ENCODE assay signal across 21 cellular contexts in the genomic region with DNA sequence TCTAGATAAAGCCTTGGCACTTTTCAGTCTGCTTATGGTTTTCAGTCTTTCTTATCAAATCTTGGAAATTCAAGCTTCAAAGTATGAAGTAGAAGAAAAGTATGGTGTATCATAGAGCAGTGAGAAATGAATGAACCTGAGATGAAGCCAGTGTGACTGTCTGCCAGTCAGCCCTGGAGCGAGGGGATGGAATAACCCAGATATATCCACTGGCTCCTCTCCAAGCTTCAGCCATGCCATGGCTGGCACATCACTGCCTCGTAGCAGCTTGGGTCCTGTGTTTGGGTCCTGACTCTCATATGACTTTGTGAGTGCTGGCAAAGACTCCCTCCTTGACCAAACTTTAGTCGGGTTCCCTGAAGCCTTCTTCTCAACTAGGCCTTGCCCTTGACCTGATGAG.
DNase-seq lines count a peak whose midpoint lies in the region; ATAC-seq, FAIRE-seq and TF ChIP-seq lines count a peak whose summit lies in the region.
"Had no signal": no experiment of that assay in that cellular context is flagged by ENCODE, and none has a peak within 500 bp of the region (broad histone marks: within the 10 kb centered on the region; RNA-seq: fewer than 3 reads in every experiment).

No MANE protein-coding gene starts in this region.

- H3K27ac ChIP-seq in BLaER1 treated with 17β-estradiol and CSF1 and Interleukin-3, amounts not matched to agents 10 nM and 100 nM, result no peak overlapping the region
- H3K27ac ChIP-seq in K562 (ENCODE audit: extremely low read depth, low read depth, low read length) (no peak overlapping the region; the same call in 2 of the 3 replicates), aorta (ENCODE audit: low read depth in 1 of 2, low read length in 2 of 2) (no peak overlapping the region)
- H3K27ac ChIP-seq: GM23248, HL-60 had no signal

- intact Hi-C loops in K562 (cut with micrococcal nuclease), result loop anchor here (5.0 to 10.0 kb wide), 2 partner anchors 87 to 590 kb away; no protein-coding TSS in a partner anchor
- intact Hi-C loops in aorta (cut with DNase I), result loop anchor here in 1 of 2 donors (10.0 kb wide), 1 partner anchor 300 kb away; a partner anchor contains a TSS

- no peak for TF ChIP-seq EP300 in K562 (IDR thresholded peaks at IDR 0.05; ENCODE audit: low read length)

- 82% methylated on average over 3 of the region's 3 CpGs for WGBS in K562 (ENCODE audit: insufficient coverage, low coverage, missing lambda C conversion rate)
- 25 to 32% methylated on average over 3 of the region's 3 CpGs for WGBS in aorta, 2 donors

- DNase-seq in K562 (ENCODE audit: extremely low read depth in 1 of 4, low spot score in 3 of 4) (no peak), naive B cell (no peak), aorta (no peak)
- no peak for DNase-seq in activated naive CD4-positive, alpha-beta T cell treated with anti-CD3 and anti-CD28 coated beads, Interleukin-2, amount 50 U/mL, for 72 hours (ENCODE audit: low spot score in 2 of 2)
- no peak for DNase-seq in activated CD4-positive, alpha-beta T cell treated with anti-CD3 and anti-CD28 coated beads for 4 hours
- DNase-seq: Caco-2, DMS153, GM23248, HCEC 1CT, NCI-H1436 treated with DMSO at 0.1 percent for 48 hours, NCI-H2029 treated with DMSO at 0.1 percent for 48 hours, NCI-H2227 treated with DMSO at 0.1 percent for 48 hours, NCI-H524, SHP77 had no signal

- H3K4me2 ChIP-seq in BLaER1 treated with 17β-estradiol and CSF1 and Interleukin-3, amounts not matched to agents 10 nM and 100 nM, result peak overlapping the region in 6 of 11 experiments; percentile 13 to 61 (median 33); a peak in 10 of 22 replicates
- no peak overlapping the region for H3K4me2 ChIP-seq in K562 (ENCODE audit: insufficient read depth, low read length)

- no peak overlapping the region for H3K9ac ChIP-seq in BLaER1 treated with 17β-estradiol and CSF1 and Interleukin-3, amounts not matched to agents 10 nM and 100 nM
- H3K9ac ChIP-seq in K562 (ENCODE audit: insufficient read depth in 1 of 2, low read depth in 2 of 2, low read length in 2 of 2), result no peak overlapping the region
- H3K9ac ChIP-seq: GM23248 had no signal

- in situ Hi-C loops in K562 (cut with MboI), result loop anchor here (5.0 to 10.0 kb wide), 4 partner anchors 157 to 1330 kb away; no protein-coding TSS in a partner anchor

- CTCF ChIA-PET in K562 (lab: Yijun Ruan, JAX; ENCODE audit: low intra/inter-chr PET ratio), result no interaction called here

- no peak overlapping the region for H3K4me3 ChIP-seq in BLaER1 treated with 17β-estradiol and CSF1 and Interleukin-3, amounts not matched to agents 10 nM and 100 nM
- no peak overlapping the region for H3K4me3 ChIP-seq in K562
- H3K4me3 ChIP-seq in aorta (ENCODE audit: low read length in 2 of 2), result no peak overlapping the region
- H3K4me3 ChIP-seq: GM23248, Peyer's patch had no signal

- H3K9me3 Mint-ChIP-seq in IgD-negative memory B cell (no peaks in the 10 kb centered on the region), naive B cell (no peaks in the 10 kb centered on the region)
- no peaks in the 10 kb centered on the region for H3K9me3 Mint-ChIP-seq in activated naive CD4-positive, alpha-beta T cell treated with anti-CD3 and anti-CD28 coated beads, Interleukin-2, amount 50 U/mL, for 72 hours

- no peaks in the 10 kb centered on the region for H3K79me2 ChIP-seq in K562 (ENCODE audit: control insufficient read depth, insufficient read depth, low read length)

- H3K36me3 Mint-ChIP-seq in IgD-negative memory B cell (peaks cover 2% of the 10 kb centered on the region), naive B cell (no peaks in the 10 kb centered on the region)
- no peaks in the 10 kb centered on the region for H3K36me3 Mint-ChIP-seq in activated naive CD4-positive, alpha-beta T cell treated with anti-CD3 and anti-CD28 coated beads, Interleukin-2, amount 50 U/mL, for 72 hours

- no peaks in the 10 kb centered on the region for H3K9me1 ChIP-seq in K562 (ENCODE audit: control insufficient read depth, insufficient read depth, low read length)

- POLR2A ChIA-PET in K562 (lab: Yijun Ruan, JAX), result no interaction called here

- H3K4me1 Mint-ChIP-seq in IgD-negative memory B cell (peaks cover 70 to 85% (median 75%) of the 10 kb centered on the region in 3 donors), naive B cell (peaks cover 70 to 96% (median 70%) of the 10 kb centered on the region in 3 donors)

- H3K27me3 Mint-ChIP-seq in IgD-negative memory B cell (no peaks in the 10 kb centered on the region), naive B cell (no peaks in the 10 kb centered on the region)

- no TSS peak for BruUV-seq in K562 (replicated peaks; lab: Mats Ljungman, UMichigan)

- peak overlapping the region; percentile 84 to 97 (median 96) for H3K27ac Mint-ChIP-seq in IgD-negative memory B cell
- H3K27ac Mint-ChIP-seq in naive B cell, result peak overlapping the region; percentile 88 to 98 (median 96)
- no peak overlapping the region for H3K27ac Mint-ChIP-seq in activated naive CD4-positive, alpha-beta T cell treated with anti-CD3 and anti-CD28 coated beads, Interleukin-2, amount 50 U/mL, for 72 hours

- H3K4me3 Mint-ChIP-seq in IgD-negative memory B cell (peak overlapping the region in 3 of 4 donors; percentile 80 to 91 (median 88)), naive B cell (peak overlapping the region; percentile 18 to 85 (median 72))

- FAIRE-seq in K562 (lab: Jason Lieb, UNC), result no peak
- FAIRE-seq: HTR-8/SVneo had no signal

- TF ChIP-seq CTCF in K562 (IDR thresholded peaks at IDR 0.05 in 2 of 3, conservative IDR thresholded peaks at IDR 0.05 in 1 of 3; ENCODE audit: insufficient read depth in 2 of 3, low read depth in 1 of 3, low read length in 3 of 3), result no peak

- peaks cover 25 to 65% (median 44%) of the 10 kb centered on the region in 10 experiments for H3K4me1 ChIP-seq in BLaER1 treated with 17β-estradiol and CSF1 and Interleukin-3, amounts not matched to agents 10 nM and 100 nM
- H3K4me1 ChIP-seq in K562 (replicated peaks in 1 of 2; ENCODE audit: control insufficient read depth in 2 of 2, insufficient read depth in 2 of 2, low read length in 2 of 2) (peaks cover 8 to 15% of the 10 kb centered on the region in 2 experiments), aorta (ENCODE audit: control insufficient read depth in 1 of 2, insufficient read depth in 2 of 2, low read length in 2 of 2) (no peaks in the 10 kb centered on the region)
- H3K4me1 ChIP-seq: Caco-2 had no signal

- no peaks in the 10 kb centered on the region for H4K20me1 ChIP-seq in BLaER1 treated with 17β-estradiol and CSF1 and Interleukin-3, amounts not matched to agents 10 nM and 100 nM
- H4K20me1 ChIP-seq in K562 (replicated peaks; ENCODE audit: control insufficient read depth, insufficient read depth, low read length), result no peaks in the 10 kb centered on the region

- TF ChIP-seq POLR2A in K562 (conservative IDR thresholded peaks at IDR 0.05), result no peak

- no peaks in the 10 kb centered on the region; a peak in 1 of 22 replicates for H3K36me3 ChIP-seq in BLaER1 treated with 17β-estradiol and CSF1 and Interleukin-3, amounts not matched to agents 10 nM and 100 nM
- H3K36me3 ChIP-seq in K562 (ENCODE audit: control insufficient read depth, insufficient read depth, low read length) (peaks cover 3% of the 10 kb centered on the region; the same call in 1 of the 3 replicates), aorta (ENCODE audit: control insufficient read depth in 1 of 2, insufficient read depth in 2 of 2, low read length in 1 of 2) (no peaks in the 10 kb centered on the region)

- H3K9me3 ChIP-seq in BLaER1 treated with 17β-estradiol and CSF1 and Interleukin-3, amounts not matched to agents 10 nM and 100 nM (replicated peaks in 1 of 11), result no peaks in the 10 kb centered on the region
- no peaks in the 10 kb centered on the region for H3K9me3 ChIP-seq in K562 (replicated peaks; ENCODE audit: control insufficient read depth, insufficient read depth, low read depth, low read length)
- no peaks in the 10 kb centered on the region for H3K9me3 ChIP-seq in aorta (ENCODE audit: control insufficient read depth, low read length)
- H3K9me3 ChIP-seq: Caco-2, Peyer's patch had no signal

- 0 out of 2 replicates have a peak overlapping the region, but pooled peaks have one; percentile 5 for H2AFZ ChIP-seq in K562 (ENCODE audit: low read depth, low read length)
- H2AFZ ChIP-seq: GM23248 had no signal

- TF ChIP-seq RAD21 in K562 (CRISPR knock-in tag; conservative IDR thresholded peaks at IDR 0.05 in 1 of 2, IDR thresholded peaks at IDR 0.05 in 1 of 2), result no peak

- ATAC-seq in K562, result no peak
- ATAC-seq in naive B cell (ENCODE audit: low read depth in 2 of 2), result no peak
- no peak for ATAC-seq in aorta (ENCODE audit: low FRiP score)
- no peak for ATAC-seq in GM18498 (IDR thresholded peaks at IDR 0.05; ENCODE audit: unreplicated experiment)
- ATAC-seq in activated naive CD4-positive, alpha-beta T cell treated with anti-CD3 and anti-CD28 coated beads, Interleukin-2, amount 50 U/mL, for 72 hours, result no peak
- ATAC-seq: SK-N-SH treated with all-trans-retinoic acid at 6 μM for 48 hours had no signal

- no peaks in the 10 kb centered on the region for H3K27me3 ChIP-seq in BLaER1 treated with 17β-estradiol and CSF1 and Interleukin-3, amounts not matched to agents 10 nM and 100 nM
- no peaks in the 10 kb centered on the region for H3K27me3 ChIP-seq in K562 (ENCODE audit: control insufficient read depth in 2 of 2, insufficient read depth in 2 of 2, low read length in 2 of 2)
- H3K27me3 ChIP-seq in aorta (ENCODE audit: control insufficient read depth in 1 of 2, insufficient read depth in 2 of 2, low read length in 1 of 2), result no peaks in the 10 kb centered on the region
- H3K27me3 ChIP-seq: Peyer's patch had no signal

TF ChIP-seq in K562, 482 proteins besides CTCF, POLR2A, EP300 and RAD21 (continues in another document):
- TF ChIP-seq ZNF408 (CRISPR knock-in tag; IDR thresholded peaks at IDR 0.05; ENCODE audit: low read depth) (no peak), RBM25 (IDR thresholded peaks at IDR 0.05; ENCODE audit: low read depth, low read length, severe bottlenecking) (no peak), JUND (IDR thresholded peaks at IDR 0.05; ENCODE audit: borderline replicate concordance, low read depth, low read length) (no peak), JUND (tag; IDR thresholded peaks at IDR 0.05; ENCODE audit: borderline replicate concordance, low read depth, low read length) (peak; percentile 5; the same call in 1 of the 3 replicates), RCOR1 (IDR thresholded peaks at IDR 0.05; ENCODE audit: borderline replicate concordance in 1 of 2, low read depth in 2 of 2, low read length in 2 of 2) (no peak), ZFPM2 (CRISPR knock-in tag; IDR thresholded peaks at IDR 0.05) (no peak), NR2C2 (CRISPR knock-in tag; IDR thresholded peaks at IDR 0.05) (no peak), NR2C2 (tag; IDR thresholded peaks at IDR 0.05) (peak; percentile 4; the same call in 1 of the 2 replicates)

Comparison
In these comparisons a context has a peak if more than half of its experiments do, and no peak if none do; other contexts are left out.
1. H3K27ac Mint-ChIP-seq: peak in IgD-negative memory B cell (3 of 3) and naive B cell (6 of 6); none in activated naive CD4-positive, alpha-beta T cell treated with anti-CD3 and anti-CD28 coated beads, Interleukin-2, amount 50 U/mL, for 72 hours (0 of 2).